Comparison of ENCODE assay signal across 1 cellular context in genomic region chr4:53923921-53924320, GRCh38.
TF ChIP-seq lines count a peak whose summit lies in the region.

No MANE protein-coding gene starts in this region.

TF ChIP-seq in GM23338, 12 proteins besides CTCF, POLR2A, EP300 and RAD21 (continued from another document):
- no peak for TF ChIP-seq ZNF462 (CRISPR knock-in tag; IDR thresholded peaks at IDR 0.05)
- no peak for TF ChIP-seq EZH2 (IDR thresholded peaks at IDR 0.05; ENCODE audit: low read depth, unreplicated experiment)
- TF ChIP-seq NANOG (IDR thresholded peaks at IDR 0.05; ENCODE audit: borderline replicate concordance): no peak
- TF ChIP-seq CREB1 (CRISPR knock-in tag; IDR thresholded peaks at IDR 0.05; ENCODE audit: low read depth): no peak
- no peak for TF ChIP-seq POLR2AphosphoS5 (IDR thresholded peaks at IDR 0.05; ENCODE audit: low read depth)
- TF ChIP-seq JUNB (IDR thresholded peaks at IDR 0.05; ENCODE audit: unreplicated experiment): no peak
- no peak for TF ChIP-seq ETS1 (IDR thresholded peaks at IDR 0.05)
